Comparison of ENCODE assay signal across 12 cellular contexts in the genomic region with DNA sequence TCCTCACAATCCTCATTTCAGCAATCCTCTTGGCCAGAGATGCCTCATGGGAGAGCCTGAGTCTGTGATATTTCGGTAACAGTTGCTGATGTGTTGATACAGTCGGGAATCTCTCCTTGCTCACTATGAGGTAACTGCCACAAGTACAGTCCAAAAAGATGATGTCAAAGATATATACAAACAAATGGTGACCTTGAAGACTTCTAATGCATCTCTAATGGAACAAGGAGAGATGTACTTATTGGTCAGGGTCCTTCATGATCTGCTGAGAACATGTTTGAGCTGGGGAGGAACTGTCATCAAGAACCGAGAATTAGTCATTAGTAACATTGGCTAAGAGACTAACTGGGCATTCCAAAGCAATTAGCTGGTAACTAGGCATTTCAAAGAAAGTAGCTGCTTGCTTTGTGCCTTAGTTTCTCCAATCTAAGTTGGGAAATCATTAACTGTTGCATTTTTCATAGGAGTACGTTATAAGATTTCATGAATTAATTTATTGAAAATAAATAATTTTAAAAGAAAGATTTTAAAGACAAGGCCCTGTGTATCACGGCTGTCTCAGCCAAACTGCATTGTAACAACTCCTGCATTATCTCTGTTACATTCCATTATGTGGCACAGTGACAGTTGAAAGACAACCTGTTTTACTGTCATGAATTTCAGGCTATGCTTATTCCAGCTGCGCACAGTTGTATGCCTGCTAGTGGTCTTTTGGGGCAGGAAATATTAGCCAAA. TPM values are rescaled to one million over a fixed set of nuclear protein-coding genes. Genes with fewer than 3 reads are reported as not detected.
DNase-seq lines count a peak whose midpoint lies in the region; ATAC-seq and TF ChIP-seq lines count a peak whose summit lies in the region.
"Had no signal": no experiment of that assay in that cellular context is flagged by ENCODE, and none has a peak within 500 bp of the region (broad histone marks: within the 10 kb centered on the region; RNA-seq: fewer than 3 reads in every experiment).

No MANE protein-coding gene starts in this region.

- H3K27me3 ChIP-seq in subcutaneous abdominal adipose tissue (ENCODE audit: control insufficient read depth in 5 of 5, insufficient read depth in 4 of 5, low read length in 5 of 5) (no peaks in the 10 kb centered on the region), Karpas-422 (ENCODE audit: low read length) (no peaks in the 10 kb centered on the region)
- H3K27me3 ChIP-seq: ovary had no signal

- ATAC-seq in GM19395 (IDR thresholded peaks at IDR 0.05; ENCODE audit: unreplicated experiment) (no peak), GM21576 (IDR thresholded peaks at IDR 0.05; ENCODE audit: unreplicated experiment) (no peak)
- ATAC-seq: Panc1 had no signal

- no peaks in the 10 kb centered on the region for H3K36me3 Mint-ChIP-seq in HFFc6 (ENCODE audit: low read depth)

- H2AFZ ChIP-seq in Karpas-422 (ENCODE audit: low read length), result no peak overlapping the region

- no peaks in the 10 kb centered on the region for H4K20me1 ChIP-seq in Karpas-422 (ENCODE audit: insufficient read depth, low read depth, low read length)

- no peaks in the 10 kb centered on the region; the same call in 1 of the 2 replicates for H3K9me3 Mint-ChIP-seq in HFFc6

- no peak overlapping the region for H3K4me3 ChIP-seq in subcutaneous abdominal adipose tissue (ENCODE audit: low read depth in 1 of 5, low read length in 5 of 5)
- no peak overlapping the region for H3K4me3 ChIP-seq in Karpas-422 (ENCODE audit: low read length)
- H3K4me3 ChIP-seq: ovary had no signal

- H3K27ac ChIP-seq in subcutaneous abdominal adipose tissue (ENCODE audit: low read depth, low read length) (peak overlapping the region; percentile 27), Karpas-422 (ENCODE audit: low read length) (no peak overlapping the region)

- TF ChIP-seq CTCF in HFFc6 (IDR thresholded peaks at IDR 0.05), result no peak

- H3K27ac Mint-ChIP-seq in HFFc6, result peak overlapping the region; percentile 81

- H3K79me2 ChIP-seq in Karpas-422 (ENCODE audit: low read length), result no peaks in the 10 kb centered on the region

- no peaks in the 10 kb centered on the region for H3K36me3 ChIP-seq in subcutaneous abdominal adipose tissue (ENCODE audit: control insufficient read depth in 5 of 5, insufficient read depth in 5 of 5, low read length in 5 of 5)
- H3K36me3 ChIP-seq in Karpas-422 (ENCODE audit: insufficient read depth, low read length), result no peaks in the 10 kb centered on the region
- H3K36me3 ChIP-seq: ovary had no signal

- H3K4me3 Mint-ChIP-seq in HFFc6, result peak overlapping the region; percentile 32

- H3K9me3 ChIP-seq in subcutaneous abdominal adipose tissue (ENCODE audit: control insufficient read depth in 5 of 5, low read length in 5 of 5) (no peaks in the 10 kb centered on the region), Karpas-422 (ENCODE audit: low read length) (no peaks in the 10 kb centered on the region)
- H3K9me3 ChIP-seq: ovary had no signal

- H3K4me1 ChIP-seq in subcutaneous abdominal adipose tissue (ENCODE audit: control insufficient read depth in 5 of 5, insufficient read depth in 5 of 5, low read length in 5 of 5) (peaks cover 0 to 13% (median 8%) of the 10 kb centered on the region in 5 donors), Karpas-422 (ENCODE audit: low read length) (no peaks in the 10 kb centered on the region)

- peaks cover 37% of the 10 kb centered on the region for H3K4me1 Mint-ChIP-seq in HFFc6 (ENCODE audit: low read depth)

- no peaks in the 10 kb centered on the region for H3K27me3 Mint-ChIP-seq in HFFc6 (ENCODE audit: insufficient read depth)

- no peaks in the 10 kb centered on the region for H3K9me2 ChIP-seq in Karpas-422 (replicated peaks; ENCODE audit: insufficient read depth, low read length)

- DNase-seq in HFFc6 (peak; percentile 76), cerebellum (ENCODE audit: low spot score) (peak; percentile 6), kidney glomerular epithelial cell (lab: John Stamatoyannopoulos, UW) (peak; percentile 67), amniotic stem cell (lab: John Stamatoyannopoulos, UW) (no peak), Karpas-422 (no peak)
- DNase-seq: activated CD4-positive, CD25-positive, alpha-beta regulatory T cell; effector CD4-positive, alpha-beta T cell had no signal

- no peak overlapping the region for H3K4me2 ChIP-seq in Karpas-422 (ENCODE audit: low read depth, low read length, poor library complexity, severe bottlenecking)

- peak overlapping the region in 1 of 5 donors; percentile 4 for H3K9ac ChIP-seq in subcutaneous abdominal adipose tissue (ENCODE audit: low read length in 5 of 5)
- no peak overlapping the region for H3K9ac ChIP-seq in Karpas-422 (ENCODE audit: low read length)

RNA-seq across cellular contexts. Expression of gene FILIP1, which starts 56.0 kb away (rescaled TPM):
- under 1 TPM; 0.09 to 0.24 (median 0.12) TPM for total RNA-seq in HFFc6 (2021; fragmentation: NEBNext Ultra II Directional; extraction: Animal tissue kit (Norgen Biotek cat#: 25700))
- total RNA-seq in cerebellum, result 1.5 TPM
- total RNA-seq in Karpas-422 (2014; rRNA removed; shearing (Covaris generic); ENCODE audit: low replicate concordance), result 0.15 TPM in 1 of 2 replicates, not detected in the other

Comparison
In these comparisons a context has a peak if more than half of its experiments do, and no peak if none do; other contexts are left out.
1. DNase-seq: peak in HFFc6 (single experiment), cerebellum (single experiment) and kidney glomerular epithelial cell (single experiment); none in amniotic stem cell (single experiment) and Karpas-422 (single experiment).